ENCODE assay signal across 25 cellular contexts in genomic region chr2:15746354-15747171, GRCh38.
DNase-seq lines count a peak whose midpoint lies in the region; ATAC-seq, FAIRE-seq and TF ChIP-seq lines count a peak whose summit lies in the region.
"Had no signal": no experiment of that assay in that cellular context is flagged by ENCODE, and none has a peak within 500 bp of the region (broad histone marks: within the 10 kb centered on the region; RNA-seq: fewer than 3 reads in every experiment).

No MANE protein-coding gene starts in this region.

- no peaks in the 10 kb centered on the region for H3K27me3 ChIP-seq in cardiac muscle cell
- no peaks in the 10 kb centered on the region for H3K27me3 ChIP-seq in right atrium auricular region
- peaks cover 0 to 19% of the 10 kb centered on the region in 2 experiments; a peak in 2 of 5 replicates for H3K27me3 ChIP-seq in K562 (ENCODE audit: control insufficient read depth in 2 of 2, insufficient read depth in 2 of 2, low read length in 2 of 2)

- H3K4me1 Mint-ChIP-seq in progenitor cell of endocrine pancreas (ENCODE audit: low read depth), result peaks cover 7% of the 10 kb centered on the region
- H3K4me1 Mint-ChIP-seq: CD4-positive, CD25-positive, alpha-beta regulatory T cell had no signal

- no TSS peak for BruUV-seq in K562 (replicated peaks; lab: Mats Ljungman, UMichigan)

- H3K79me2 ChIP-seq in K562 (ENCODE audit: control insufficient read depth, insufficient read depth, low read length), result no peaks in the 10 kb centered on the region

- H3K9ac ChIP-seq in K562 (ENCODE audit: insufficient read depth in 1 of 2, low read depth in 2 of 2, low read length in 2 of 2), result no peak overlapping the region
- H3K9ac ChIP-seq: GM23248, KMS-11 had no signal

- CTCF ChIA-PET in K562 (lab: Yijun Ruan, JAX; ENCODE audit: low intra/inter-chr PET ratio), result no interaction called here

- peaks cover 5% of the 10 kb centered on the region for H4K20me1 ChIP-seq in K562 (replicated peaks; ENCODE audit: control insufficient read depth, insufficient read depth, low read length)

- peaks cover 5% of the 10 kb centered on the region for H3K9me3 Mint-ChIP-seq in progenitor cell of endocrine pancreas (ENCODE audit: low read depth)
- H3K9me3 Mint-ChIP-seq in activated naive CD4-positive, alpha-beta T cell treated with anti-CD3 and anti-CD28 coated beads, Interleukin-2, amount 50 U/mL, for 72 hours, result peaks cover 0 to 3% of the 10 kb centered on the region in 2 donors

- H3K9me3 ChIP-seq in cardiac muscle cell (ENCODE audit: low read depth) (no peaks in the 10 kb centered on the region), right atrium auricular region (peaks cover 0 to 4% of the 10 kb centered on the region in 2 donors), K562 (replicated peaks; ENCODE audit: control insufficient read depth, insufficient read depth, low read depth, low read length) (no peaks in the 10 kb centered on the region), mesodermal cell (ENCODE audit: control insufficient read depth, low read length) (no peaks in the 10 kb centered on the region)

- no peak for DNase-seq in cardiac muscle cell (ENCODE audit: low read depth in 1 of 2, low spot score in 1 of 2)
- DNase-seq in right atrium auricular region (ENCODE audit: low spot score), result no peak
- DNase-seq in K562 (ENCODE audit: extremely low read depth in 1 of 4, low spot score in 3 of 4), result no peak
- DNase-seq in progenitor cell of endocrine pancreas (ENCODE audit: low spot score, unreplicated experiment), result no peak
- no peak for DNase-seq in DMS79 (lab: John Stamatoyannopoulos, UW)
- no peak for DNase-seq in activated naive CD4-positive, alpha-beta T cell (lab: John Stamatoyannopoulos, UW)
- no peak for DNase-seq in activated naive CD4-positive, alpha-beta T cell treated with anti-CD3 and anti-CD28 coated beads, Interleukin-2, amount 50 U/mL, for 72 hours (ENCODE audit: low spot score in 2 of 2)
- DNase-seq: ACHN; CD4-positive, CD25-positive, alpha-beta regulatory T cell; GM23248; HCEC 1CT; IMR-90; NCI-H1048; NCI-H1417; NCI-H1694; NCI-H2029 treated with DMSO at 0.1 percent for 48 hours; NCI-H446 treated with DMSO at 0.1 percent for 48 hours; NCI-H526; RPMI8226; SHP77 had no signal

- no peak overlapping the region for H2AFZ ChIP-seq in K562 (ENCODE audit: low read depth, low read length)
- H2AFZ ChIP-seq: GM23248 had no signal

- no peak for TF ChIP-seq RAD21 in K562 (CRISPR knock-in tag; conservative IDR thresholded peaks at IDR 0.05 in 1 of 2, IDR thresholded peaks at IDR 0.05 in 1 of 2)

- H3K4me3 Mint-ChIP-seq in progenitor cell of endocrine pancreas (ENCODE audit: low read depth), result no peak overlapping the region
- H3K4me3 Mint-ChIP-seq: CD4-positive, CD25-positive, alpha-beta regulatory T cell had no signal

- no peak for TF ChIP-seq POLR2A in K562 (conservative IDR thresholded peaks at IDR 0.05)

- H3K27ac Mint-ChIP-seq in progenitor cell of endocrine pancreas, result peak overlapping the region; percentile 76
- no peak overlapping the region for H3K27ac Mint-ChIP-seq in activated naive CD4-positive, alpha-beta T cell treated with anti-CD3 and anti-CD28 coated beads, Interleukin-2, amount 50 U/mL, for 72 hours

- no peak overlapping the region for H3K4me2 ChIP-seq in K562 (ENCODE audit: insufficient read depth, low read length)
- H3K4me2 ChIP-seq: KMS-11 had no signal

- peaks cover 24% of the 10 kb centered on the region for H3K27me3 Mint-ChIP-seq in progenitor cell of endocrine pancreas

- in situ Hi-C loops in K562 (cut with MboI), result loop anchor here (5.0 kb wide), 1 partner anchor 109 kb away; no protein-coding TSS in a partner anchor

- H3K36me3 Mint-ChIP-seq in progenitor cell of endocrine pancreas (ENCODE audit: insufficient read depth), result no peaks in the 10 kb centered on the region
- no peaks in the 10 kb centered on the region for H3K36me3 Mint-ChIP-seq in activated naive CD4-positive, alpha-beta T cell treated with anti-CD3 and anti-CD28 coated beads, Interleukin-2, amount 50 U/mL, for 72 hours
- H3K36me3 Mint-ChIP-seq: CD4-positive, CD25-positive, alpha-beta regulatory T cell had no signal

- H3K36me3 ChIP-seq in cardiac muscle cell, result no peaks in the 10 kb centered on the region
- no peaks in the 10 kb centered on the region for H3K36me3 ChIP-seq in right atrium auricular region
- H3K36me3 ChIP-seq in K562 (ENCODE audit: control insufficient read depth, insufficient read depth, low read length), result no peaks in the 10 kb centered on the region
- H3K36me3 ChIP-seq in mesodermal cell (ENCODE audit: control insufficient read depth, insufficient read depth, low read length), result no peaks in the 10 kb centered on the region

- no peak for TF ChIP-seq EP300 in K562 (IDR thresholded peaks at IDR 0.05; ENCODE audit: low read length)

- POLR2A ChIA-PET in K562 (lab: Yijun Ruan, JAX), result no interaction called here

- peaks cover 30% of the 10 kb centered on the region for H3K4me1 ChIP-seq in cardiac muscle cell (ENCODE audit: low read depth)
- peaks cover 0 to 31% of the 10 kb centered on the region in 2 donors for H3K4me1 ChIP-seq in right atrium auricular region
- H3K4me1 ChIP-seq in K562 (replicated peaks in 1 of 2; ENCODE audit: control insufficient read depth in 2 of 2, insufficient read depth in 2 of 2, low read length in 2 of 2), result no peaks in the 10 kb centered on the region
- peaks cover 27% of the 10 kb centered on the region for H3K4me1 ChIP-seq in mesodermal cell (ENCODE audit: control insufficient read depth, insufficient read depth, low read length, poor library complexity, severe bottlenecking)

- TF ChIP-seq CTCF in cardiac muscle cell (IDR thresholded peaks at IDR 0.05; ENCODE audit: low read depth, low read length), result no peak
- TF ChIP-seq CTCF in right atrium auricular region (IDR thresholded peaks at IDR 0.05), result no peak
- no peak for TF ChIP-seq CTCF in K562 (IDR thresholded peaks at IDR 0.05 in 2 of 3, conservative IDR thresholded peaks at IDR 0.05 in 1 of 3; ENCODE audit: insufficient read depth in 2 of 3, low read depth in 1 of 3, low read length in 3 of 3)
- TF ChIP-seq CTCF in progenitor cell of endocrine pancreas (IDR thresholded peaks at IDR 0.05; ENCODE audit: unreplicated experiment), result no peak

- intact Hi-C loops in K562 (cut with micrococcal nuclease), result no loop called here

- no peak for FAIRE-seq in K562 (lab: Jason Lieb, UNC)
- FAIRE-seq: D721Med, GM18507 had no signal

- H3K4me3 ChIP-seq in cardiac muscle cell (no peak overlapping the region), right atrium auricular region (no peak overlapping the region), K562 (no peak overlapping the region), mesodermal cell (ENCODE audit: extremely low read depth, insufficient read depth, low read length, poor library complexity, severe bottlenecking) (no peak overlapping the region)
- H3K4me3 ChIP-seq: GM23248 had no signal

- 3% methylated on average over 3 of the region's 3 CpGs for WGBS in K562 (ENCODE audit: insufficient coverage, low coverage, missing lambda C conversion rate)
- 78 to 86% methylated on average over 1 of the region's 3 CpGs for WGBS in mesodermal cell (ENCODE audit: insufficient coverage in 2 of 2), 2 experiments

- H3K27ac ChIP-seq in cardiac muscle cell (peak overlapping the region; percentile 91), right atrium auricular region (no peak overlapping the region), K562 (ENCODE audit: extremely low read depth, low read depth, low read length) (no peak overlapping the region), mesodermal cell (ENCODE audit: low read depth, low read length, severe bottlenecking) (peak overlapping the region; percentile 95)
- H3K27ac ChIP-seq: 22Rv1, GM23248, KMS-11 had no signal

- no peaks in the 10 kb centered on the region for H3K9me1 ChIP-seq in K562 (ENCODE audit: control insufficient read depth, insufficient read depth, low read length)

- ATAC-seq in K562, result no peak
- no peak for ATAC-seq in activated naive CD4-positive, alpha-beta T cell treated with anti-CD3 and anti-CD28 coated beads, Interleukin-2, amount 50 U/mL, for 72 hours

TF ChIP-seq in K562, 482 proteins besides CTCF, POLR2A, EP300 and RAD21:
- TF ChIP-seq ZFP36 (IDR thresholded peaks at IDR 0.05; ENCODE audit: low read depth, low read length, partially characterized antibody) (peak; percentile 92), RBM25 (IDR thresholded peaks at IDR 0.05; ENCODE audit: low read depth, low read length, severe bottlenecking) (peak; percentile 48), RBM14 (IDR thresholded peaks at IDR 0.05; ENCODE audit: borderline replicate concordance, insufficient read depth, low read depth, low read length) (no peak), MYBL2 (IDR thresholded peaks at IDR 0.05; ENCODE audit: low read depth) (no peak), MYBL2 (CRISPR knock-in tag; IDR thresholded peaks at IDR 0.05; ENCODE audit: borderline replicate concordance) (no peak)

Comparison
In these comparisons a context has a peak if more than half of its experiments do, and no peak if none do; other contexts are left out.
1. H3K27ac ChIP-seq: peak in cardiac muscle cell (single experiment) and mesodermal cell (single experiment); none in right atrium auricular region (0 of 2) and K562 (single experiment).